8 cellular contexts compared by ENCODE assay signal in the genomic region with DNA sequence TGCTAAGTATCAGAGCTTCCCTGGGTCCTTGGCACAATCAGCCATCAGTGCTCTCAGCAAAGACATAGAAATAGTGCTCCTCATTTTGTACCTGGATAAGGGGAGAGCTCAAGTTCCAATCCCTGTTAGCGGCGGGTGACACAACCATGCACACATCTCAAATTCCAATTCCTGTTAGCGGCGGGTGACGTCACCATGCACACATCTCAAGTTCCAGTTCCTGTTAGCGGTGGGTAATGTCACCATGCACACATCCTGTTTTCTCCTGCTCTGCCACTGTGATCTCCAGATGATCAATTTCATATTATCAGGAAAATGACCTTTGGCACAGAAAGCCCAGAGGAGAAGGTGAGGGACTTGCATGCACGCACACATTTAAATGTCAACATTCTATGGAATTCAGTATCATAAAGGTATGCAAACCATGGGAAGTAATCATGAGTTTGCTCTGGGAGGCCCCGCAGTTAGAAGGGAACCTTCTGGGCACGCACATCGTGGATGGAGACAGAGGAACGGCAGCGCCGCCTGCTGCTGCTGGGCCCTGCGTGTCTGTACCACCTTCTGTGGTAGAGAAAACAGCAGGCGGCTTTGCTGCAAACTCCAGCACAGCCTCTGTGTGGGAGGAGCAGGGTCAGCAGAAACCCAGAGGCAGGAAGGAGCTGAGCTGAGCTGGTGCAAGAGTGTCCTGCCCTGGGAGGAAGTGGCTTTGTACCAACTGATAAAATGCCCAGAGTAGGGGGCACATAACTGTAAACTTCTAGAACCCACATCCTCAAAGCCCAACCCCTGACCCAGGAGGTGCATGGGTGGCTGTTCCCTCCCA.
DNase-seq lines count a peak whose midpoint lies in the region; ATAC-seq lines count a peak whose summit lies in the region.

No MANE protein-coding gene starts in this region.

- DNase-seq in A172 (ENCODE audit: low spot score): peak; percentile 61
- peak; percentile 81 for DNase-seq in NCI-H2196 (lab: John Stamatoyannopoulos, UW; ENCODE audit: unreplicated experiment)
- DNase-seq in activated CD4-positive, alpha-beta T cell treated with anti-CD3 and anti-CD28 coated beads, Interleukin-2, amount 10 ng/mL, durations not matched to agents 7 days and 5 days: peak; percentile 89
- peak; percentile 61 to 90 for DNase-seq in dermis microvascular lymphatic vessel endothelial cell (ENCODE audit: low read depth in 2 of 2)
- peak; percentile 67 to 70 for DNase-seq in memory B cell (ENCODE audit: low spot score in 2 of 2)
- peak; percentile 73 for DNase-seq in stimulated activated CD8-positive, alpha-beta memory T cell treated with anti-CD3 and anti-CD28 coated beads, Interleukin-12 subunit alpha, Interleukin-12 subunit beta, amount 100 ng/mL, for 1 hour (ENCODE audit: low read depth)

- H3K9me3 Mint-ChIP-seq in activated CD4-positive, alpha-beta T cell treated with anti-CD3 and anti-CD28 coated beads, Interleukin-2, amount 10 ng/mL, durations not matched to agents 7 days and 5 days: no peaks in the 10 kb centered on the region
- no peaks in the 10 kb centered on the region for H3K9me3 Mint-ChIP-seq in memory B cell

- CTCF ChIA-PET in activated CD4-positive, alpha-beta T cell treated with anti-CD3 and anti-CD28 coated beads, Interleukin-2, amount 10 ng/mL, durations not matched to agents 7 days and 5 days (lab: Charles Lee): interaction anchor here (0.7 to 2.5 kb wide), 17 partner anchors 8 to 152 kb away, joined by 3 to 20 read pairs (median 4); a partner anchor contains a TSS

- POLR2A ChIA-PET in activated CD4-positive, alpha-beta T cell treated with anti-CD3 and anti-CD28 coated beads, Interleukin-2, amount 10 ng/mL, durations not matched to agents 7 days and 5 days (lab: Charles Lee): interaction anchor here (0.5 to 1.0 kb wide), 4 partner anchors 11 to 1950 kb away, joined by 3 to 7 read pairs (median 3); no protein-coding TSS in a partner anchor

- H3K36me3 Mint-ChIP-seq in activated CD4-positive, alpha-beta T cell treated with anti-CD3 and anti-CD28 coated beads, Interleukin-2, amount 10 ng/mL, durations not matched to agents 7 days and 5 days (ENCODE audit: low read depth): peaks cover 48% of the 10 kb centered on the region
- peaks cover 4% of the 10 kb centered on the region for H3K36me3 Mint-ChIP-seq in memory B cell

- H3K4me3 Mint-ChIP-seq in activated CD4-positive, alpha-beta T cell treated with anti-CD3 and anti-CD28 coated beads, Interleukin-2, amount 10 ng/mL, durations not matched to agents 7 days and 5 days: peak overlapping the region; percentile 80
- H3K4me3 Mint-ChIP-seq in memory B cell: peak overlapping the region; percentile 80

- H3K4me1 Mint-ChIP-seq in activated CD4-positive, alpha-beta T cell treated with anti-CD3 and anti-CD28 coated beads, Interleukin-2, amount 10 ng/mL, durations not matched to agents 7 days and 5 days: peaks cover 76% of the 10 kb centered on the region
- peaks cover 51% of the 10 kb centered on the region for H3K4me1 Mint-ChIP-seq in memory B cell

- peak overlapping the region; percentile 97 for H3K27ac Mint-ChIP-seq in activated CD4-positive, alpha-beta T cell treated with anti-CD3 and anti-CD28 coated beads, Interleukin-2, amount 10 ng/mL, durations not matched to agents 7 days and 5 days
- peak overlapping the region; percentile 95 for H3K27ac Mint-ChIP-seq in memory B cell

- ATAC-seq in GM18519 (IDR thresholded peaks at IDR 0.05; ENCODE audit: low FRiP score, unreplicated experiment) (peak; percentile 86), HG03025 (IDR thresholded peaks at IDR 0.05; ENCODE audit: low FRiP score, unreplicated experiment) (peak; percentile 83), memory B cell (ENCODE audit: low read depth) (peak; percentile 77)

- H3K27me3 Mint-ChIP-seq in activated CD4-positive, alpha-beta T cell treated with anti-CD3 and anti-CD28 coated beads, Interleukin-2, amount 10 ng/mL, durations not matched to agents 7 days and 5 days: no peaks in the 10 kb centered on the region
- no peaks in the 10 kb centered on the region for H3K27me3 Mint-ChIP-seq in memory B cell

Comparison
In these comparisons a context has a peak if more than half of its experiments do, and no peak if none do; other contexts are left out.
1. Peak in every context shown above with its lines: DNase-seq and ATAC-seq.